ENCODE assay signal across 17 cellular contexts in genomic region chr12:47981496-47982260, GRCh38. TPM values are rescaled to one million over a fixed set of nuclear protein-coding genes. Genes with fewer than 3 reads are reported as not detected.
DNase-seq lines count a peak whose midpoint lies in the region; ATAC-seq and TF ChIP-seq lines count a peak whose summit lies in the region.
"Had no signal": no experiment of that assay in that cellular context is flagged by ENCODE, and none has a peak within 500 bp of the region (broad histone marks: within the 10 kb centered on the region; RNA-seq: fewer than 3 reads in every experiment).

No MANE protein-coding gene starts in this region.

- H3K27ac ChIP-seq in colonic mucosa (no peak overlapping the region), upper lobe of right lung (no peak overlapping the region)

- H3K9ac ChIP-seq in colonic mucosa (ENCODE audit: low read depth in 2 of 2, low read length in 2 of 2): no peak overlapping the region
- H3K9ac ChIP-seq: SK-N-SH had no signal

- ATAC-seq in mucosa of descending colon: peak; percentile 58
- ATAC-seq in upper lobe of right lung: peak; percentile 25
- ATAC-seq in HG03565 (IDR thresholded peaks at IDR 0.05; ENCODE audit: unreplicated experiment): no peak
- ATAC-seq in HG02610 (IDR thresholded peaks at IDR 0.05; ENCODE audit: unreplicated experiment): no peak
- ATAC-seq: T-cell had no signal

- no peak for TF ChIP-seq CTCF in colonic mucosa (IDR thresholded peaks at IDR 0.05)
- TF ChIP-seq CTCF in mucosa of descending colon (IDR thresholded peaks at IDR 0.05): no peak
- TF ChIP-seq CTCF in upper lobe of right lung (IDR thresholded peaks at IDR 0.05): no peak

- H3K9me3 ChIP-seq in colonic mucosa (no peaks in the 10 kb centered on the region), mucosa of descending colon (no peaks in the 10 kb centered on the region), upper lobe of right lung (no peaks in the 10 kb centered on the region)
- H3K9me3 ChIP-seq: SK-N-SH had no signal

- no peaks in the 10 kb centered on the region for H3K27me3 ChIP-seq in colonic mucosa
- H3K27me3 ChIP-seq in upper lobe of right lung: no peaks in the 10 kb centered on the region

- DNase-seq in NCI-H1092 (lab: John Stamatoyannopoulos, UW) (peak; percentile 8), colonic mucosa (peak; percentile 64), mucosa of descending colon (peak in 2 of 3 donors; percentile 70 to 76), upper lobe of right lung (no peak), AML-193 (lab: John Stamatoyannopoulos, UW) (no peak)
- DNase-seq: ACHN, H9, NCI-H1417, NCI-H187 treated with DMSO at 0.1 percent for 48 hours, NCI-H2171 treated with DMSO at 0.1 percent for 48 hours, OCI-M1, SHP77, SK-N-SH, T-cell had no signal

- H3K36me3 ChIP-seq in colonic mucosa: no peaks in the 10 kb centered on the region
- no peaks in the 10 kb centered on the region for H3K36me3 ChIP-seq in mucosa of descending colon (ENCODE audit: low read depth)
- H3K36me3 ChIP-seq in upper lobe of right lung: no peaks in the 10 kb centered on the region

- no peak overlapping the region for H3K4me3 ChIP-seq in colonic mucosa
- H3K4me3 ChIP-seq in mucosa of descending colon: no peak overlapping the region
- H3K4me3 ChIP-seq in upper lobe of right lung: no peak overlapping the region

- H3K4me1 ChIP-seq in colonic mucosa (no peaks in the 10 kb centered on the region), mucosa of descending colon (ENCODE audit: low read depth) (peaks cover 8% of the 10 kb centered on the region), upper lobe of right lung (no peaks in the 10 kb centered on the region)

- intact Hi-C loops in colonic mucosa (cut with DNase I) (loop anchor here (10.0 kb wide), 1 partner anchor 183 kb away; no protein-coding TSS in a partner anchor), mucosa of descending colon (cut with DNase I, micrococcal nuclease) (no loop called here), upper lobe of right lung (cut with DNase I) (no loop called here)

RNA-seq across cellular contexts. Expression of gene TMEM106C, which starts 18.3 kb away (rescaled TPM):
- total RNA-seq in colonic mucosa (100 to 1,000 TPM; 187 to 258 TPM), mucosa of descending colon (100 to 1,000 TPM in 2 of 3 donors, 10 to 100 TPM in 1; 93.9 to 208 (median 183) TPM), upper lobe of right lung (45.4 TPM)

RNA-seq across cellular contexts. Expression of gene COL2A1, which starts 22.6 kb away (rescaled TPM):
- 1 to 10 TPM; 1.1 to 1.3 TPM for total RNA-seq in colonic mucosa
- total RNA-seq in mucosa of descending colon: 1 to 10 TPM in 2 of 3 donors, under 1 TPM in 1; 0.19 to 1.5 (median 1.2) TPM
- total RNA-seq in upper lobe of right lung: not detected
- total RNA-seq: RPMI7951, T-cell had no signal

Comparison
In these comparisons a context has a peak if more than half of its experiments do, and no peak if none do; other contexts are left out.
1. DNase-seq: peak in NCI-H1092 (single experiment), colonic mucosa (single experiment) and mucosa of descending colon (2 of 3); none in upper lobe of right lung (single experiment) and AML-193 (0 of 2).
2. ATAC-seq: peak in mucosa of descending colon (single experiment) and upper lobe of right lung (single experiment); none in HG03565 (single experiment) and HG02610 (single experiment).